In the genomic region with DNA sequence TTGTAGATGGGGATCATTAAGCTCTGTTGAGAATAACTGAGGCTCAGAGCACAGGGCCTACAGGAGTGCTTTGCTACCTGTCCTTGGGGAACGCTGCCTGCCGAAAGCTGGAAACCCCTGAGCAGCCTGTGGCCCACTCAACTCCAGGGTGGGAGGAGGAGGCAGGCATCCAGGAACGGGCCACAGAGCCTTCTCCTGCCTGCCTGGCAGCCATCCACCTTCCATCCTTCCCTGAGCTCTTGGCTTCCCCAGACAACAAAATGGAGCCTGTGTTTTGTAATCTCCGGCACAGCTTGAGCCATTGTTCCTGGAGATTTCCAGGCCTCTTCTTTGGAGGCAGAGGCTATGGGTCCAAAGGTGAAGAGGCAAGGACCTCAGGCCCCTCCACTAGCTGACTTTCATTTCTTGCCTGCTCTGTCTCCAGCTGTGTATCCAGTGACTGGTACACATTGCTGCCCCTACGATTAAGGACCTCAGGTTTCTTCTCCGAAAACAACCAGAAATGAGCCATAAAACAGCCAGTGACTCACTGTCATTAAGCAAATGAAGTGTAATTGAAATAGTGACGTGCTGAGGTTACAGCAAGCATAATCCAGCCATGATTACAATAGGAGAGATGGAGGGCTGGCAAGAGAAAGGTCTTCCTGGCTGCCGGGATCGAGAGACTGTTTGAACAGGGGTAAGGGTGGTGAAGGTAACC, we compare ENCODE assay signal across 23 cellular contexts. TPM values are rescaled to one million over a fixed set of nuclear protein-coding genes. Genes with fewer than 3 reads are reported as not detected.
DNase-seq lines count a peak whose midpoint lies in the region; TF ChIP-seq lines count a peak whose summit lies in the region.
"Had no signal": no experiment of that assay in that cellular context is flagged by ENCODE, and none has a peak within 500 bp of the region (broad histone marks: within the 10 kb centered on the region; RNA-seq: fewer than 3 reads in every experiment).

No MANE protein-coding gene starts in this region.

- no peaks in the 10 kb centered on the region for H3K9me3 Mint-ChIP-seq in brain
- H3K9me3 Mint-ChIP-seq: activated B cell treated with CpG ODN at 0.5 μM for 24 hours; activated naive CD4-positive, alpha-beta T cell treated with anti-CD3 and anti-CD28 coated beads, Interleukin-2, amount 50 U/mL, for 72 hours; activated T-helper 17 cell treated with anti-CD3 and anti-CD28 coated beads, Interleukin-2, amount 50 U/mL, for 72 hours; memory B cell had no signal

- H3K36me3 Mint-ChIP-seq in brain, result no peaks in the 10 kb centered on the region
- H3K36me3 Mint-ChIP-seq: activated naive CD4-positive, alpha-beta T cell treated with anti-CD3 and anti-CD28 coated beads, Interleukin-2, amount 50 U/mL, for 72 hours; memory B cell had no signal

- no peaks in the 10 kb centered on the region for H3K36me3 ChIP-seq in left ventricle myocardium inferior
- H3K36me3 ChIP-seq: stomach, tibial artery had no signal

- H3K4me1 ChIP-seq in left ventricle myocardium inferior, result no peaks in the 10 kb centered on the region
- H3K4me1 ChIP-seq: stomach, tibial artery had no signal

- H3K4me3 ChIP-seq in left ventricle myocardium inferior, result no peak overlapping the region
- H3K4me3 ChIP-seq: stomach, tibial artery had no signal

- peaks cover 32% of the 10 kb centered on the region for H3K4me1 Mint-ChIP-seq in brain
- H3K4me1 Mint-ChIP-seq: activated B cell treated with CpG ODN at 0.5 μM for 24 hours; activated T-helper 17 cell treated with anti-CD3 and anti-CD28 coated beads, Interleukin-2, amount 50 U/mL, for 72 hours had no signal

- peaks cover 89% of the 10 kb centered on the region for H3K27me3 ChIP-seq in left ventricle myocardium inferior (ENCODE audit: low read depth)

- no peak overlapping the region for H3K27ac ChIP-seq in left ventricle myocardium inferior (replicated peaks)
- H3K27ac ChIP-seq: stomach, tibial artery had no signal

- H3K4me3 Mint-ChIP-seq in brain, result no peak overlapping the region
- H3K4me3 Mint-ChIP-seq: activated B cell treated with CpG ODN at 0.5 μM for 24 hours; activated T-helper 17 cell treated with anti-CD3 and anti-CD28 coated beads, Interleukin-2, amount 50 U/mL, for 72 hours; memory B cell had no signal

- TF ChIP-seq CTCF in brain (conservative IDR thresholded peaks at IDR 0.05) (no peak), left ventricle myocardium inferior (IDR thresholded peaks at IDR 0.05; ENCODE audit: borderline replicate concordance) (no peak)

- peaks cover 4% of the 10 kb centered on the region for H3K27me3 Mint-ChIP-seq in brain

- DNase-seq in DMS153 treated with DMSO at 0.1 percent for 48 hours (lab: John Stamatoyannopoulos, UW; ENCODE audit: unreplicated experiment) (peak; percentile 69), M059J (ENCODE audit: low read depth) (peak; percentile 7), NCI-H446 treated with DMSO at 0.1 percent for 48 hours (lab: John Stamatoyannopoulos, UW) (peak; percentile 75), left ventricle myocardium inferior (no peak), kidney glomerular epithelial cell (lab: John Stamatoyannopoulos, UW) (no peak), NK-92 (lab: John Stamatoyannopoulos, UW; ENCODE audit: unreplicated experiment) (no peak)
- DNase-seq: activated B cell treated with CpG ODN at 0.5 μM for 24 hours; activated CD8-positive, alpha-beta memory T cell treated with anti-CD3 and anti-CD28 coated beads, Interleukin-2, amount 50 U/mL, for 4 hours; anterior cingulate cortex; cerebellar nuclear complex; head of caudate nucleus; NCI-H510A; stomach; T-helper 9 cell; tibial artery had no signal

- H3K9me3 ChIP-seq in left ventricle myocardium inferior (replicated peaks), result no peaks in the 10 kb centered on the region
- H3K9me3 ChIP-seq: stomach, tibial artery had no signal

- intact Hi-C loops in left ventricle myocardium inferior (cut with micrococcal nuclease), result no loop called here

- peak overlapping the region in 4 of 5 experiments; percentile 2 to 81 (median 10) for H3K27ac Mint-ChIP-seq in brain
- H3K27ac Mint-ChIP-seq: activated B cell treated with CpG ODN at 0.5 μM for 24 hours; activated naive CD4-positive, alpha-beta T cell treated with anti-CD3 and anti-CD28 coated beads, Interleukin-2, amount 50 U/mL, for 72 hours; activated T-helper 17 cell treated with anti-CD3 and anti-CD28 coated beads, Interleukin-2, amount 50 U/mL, for 72 hours; memory B cell had no signal

RNA-seq across cellular contexts. Expression of a gene that starts 56.5 kb away (rescaled TPM):
- total RNA-seq in M059J (2014; rRNA removed; shearing (Covaris generic)), result not detected in 2 replicates
- polyA plus RNA-seq in brain (ENCODE audit: insufficient read depth, low read depth, low replicate concordance), result 1.4 TPM
- 2.6 TPM for total RNA-seq in left ventricle myocardium inferior
- total RNA-seq: activated naive CD4-positive, alpha-beta T cell treated with anti-CD3 and anti-CD28 coated beads, Interleukin-2, amount 50 U/mL, for 72 hours; activated T-helper 17 cell treated with anti-CD3 and anti-CD28 coated beads, Interleukin-2, amount 50 U/mL, for 72 hours; endothelial cell of umbilical vein; HT-29; MCF 10A; OCI-LY7 had no signal
- polyA plus RNA-seq: endothelial cell of umbilical vein had no signal

Comparison
In these comparisons a context has a peak if more than half of its experiments do, and no peak if none do; other contexts are left out.
1. DNase-seq: peak in DMS153 treated with DMSO at 0.1 percent for 48 hours (single experiment), M059J (single experiment) and NCI-H446 treated with DMSO at 0.1 percent for 48 hours (single experiment); none in left ventricle myocardium inferior (single experiment), kidney glomerular epithelial cell (single experiment) and NK-92 (single experiment).